In genomic region chr4:88981993-88982392, GRCh38 we compare ENCODE assay signal across 19 cellular contexts.
A peak's percentile ranks its signal among the peaks of the same experiment; 100 is the strongest.
DNase-seq lines count a peak whose midpoint lies in the region; ATAC-seq and TF ChIP-seq lines count a peak whose summit lies in the region.
"Had no signal": no experiment of that assay in that cellular context is flagged by ENCODE, and none has a peak within 500 bp of the region (broad histone marks: within the 10 kb centered on the region; RNA-seq: fewer than 3 reads in every experiment).

No MANE protein-coding gene starts in this region.

- no peak overlapping the region for H3K27ac ChIP-seq in psoas muscle
- H3K27ac ChIP-seq: body of pancreas, KMS-11, right atrium auricular region, stomach had no signal

- CTCF ChIA-PET in activated CD4-positive, alpha-beta T cell treated with anti-CD3 and anti-CD28 coated beads for 36 hours (lab: Charles Lee) = no interaction called here

- no peaks in the 10 kb centered on the region for H3K9me3 Mint-ChIP-seq in activated CD4-positive, alpha-beta T cell treated with anti-CD3 and anti-CD28 coated beads for 36 hours (ENCODE audit: low read depth)
- H3K9me3 Mint-ChIP-seq: activated naive CD4-positive, alpha-beta T cell treated with anti-CD3 and anti-CD28 coated beads, Interleukin-2, amount 50 U/mL, for 72 hours had no signal

- no peak overlapping the region for H3K27ac Mint-ChIP-seq in activated CD4-positive, alpha-beta T cell treated with anti-CD3 and anti-CD28 coated beads for 36 hours
- H3K27ac Mint-ChIP-seq: activated naive CD4-positive, alpha-beta T cell treated with anti-CD3 and anti-CD28 coated beads, Interleukin-2, amount 50 U/mL, for 72 hours; CD4-positive, CD25-positive, alpha-beta regulatory T cell had no signal

- TF ChIP-seq CTCF in psoas muscle (IDR thresholded peaks at IDR 0.05) = no peak

- H3K36me3 Mint-ChIP-seq in activated CD4-positive, alpha-beta T cell treated with anti-CD3 and anti-CD28 coated beads for 36 hours (ENCODE audit: low read depth) = no peaks in the 10 kb centered on the region
- H3K36me3 Mint-ChIP-seq: activated naive CD4-positive, alpha-beta T cell treated with anti-CD3 and anti-CD28 coated beads, Interleukin-2, amount 50 U/mL, for 72 hours; CD4-positive, CD25-positive, alpha-beta regulatory T cell had no signal

- no peak for DNase-seq in NCI-H2227 (lab: John Stamatoyannopoulos, UW; ENCODE audit: unreplicated experiment)
- no peak for DNase-seq in psoas muscle
- no peak for DNase-seq in NCI-H1417 (lab: John Stamatoyannopoulos, UW)
- DNase-seq in activated CD4-positive, alpha-beta T cell treated with anti-CD3 and anti-CD28 coated beads for 36 hours = no peak
- DNase-seq: activated CD4-positive, alpha-beta T cell treated with anti-CD3 and anti-CD28 coated beads for 1 hour; body of pancreas; CD4-positive, CD25-positive, alpha-beta regulatory T cell; DND-41; mesendoderm; NCI-H1105; SHP77 treated with DMSO at 0.1 percent for 48 hours; stomach had no signal

- H3K9me3 ChIP-seq in psoas muscle = no peaks in the 10 kb centered on the region
- H3K9me3 ChIP-seq: body of pancreas, right atrium auricular region, stomach had no signal

- no peaks in the 10 kb centered on the region for H3K36me3 ChIP-seq in psoas muscle (ENCODE audit: insufficient read depth in 1 of 2, low read depth in 1 of 2)
- H3K36me3 ChIP-seq: right atrium auricular region, stomach had no signal

- WGBS in psoas muscle, 3 donors = 61 to 82% (median 77%) methylated on average over 2 of the region's 2 CpGs

- ATAC-seq in GM18508 (IDR thresholded peaks at IDR 0.05; ENCODE audit: insufficient read depth, unreplicated experiment) (peak; percentile 78), GM19438 (IDR thresholded peaks at IDR 0.05; ENCODE audit: low read depth, unreplicated experiment) (peak; percentile 93), HG02759 (IDR thresholded peaks at IDR 0.05; ENCODE audit: unreplicated experiment) (peak; percentile 73), HG03378 (IDR thresholded peaks at IDR 0.05; ENCODE audit: unreplicated experiment) (peak; percentile 85), psoas muscle (no peak)
- ATAC-seq in activated CD4-positive, alpha-beta T cell treated with anti-CD3 and anti-CD28 coated beads for 36 hours = no peak
- ATAC-seq: activated naive CD4-positive, alpha-beta T cell treated with anti-CD3 and anti-CD28 coated beads, Interleukin-2, amount 50 U/mL, for 72 hours; body of pancreas had no signal

- POLR2A ChIA-PET in activated CD4-positive, alpha-beta T cell treated with anti-CD3 and anti-CD28 coated beads for 36 hours (lab: Charles Lee) = no interaction called here

- no peaks in the 10 kb centered on the region for H3K27me3 ChIP-seq in psoas muscle (ENCODE audit: insufficient read depth in 3 of 3, low read length in 2 of 3)
- H3K27me3 ChIP-seq: body of pancreas, right atrium auricular region, stomach had no signal

- H3K4me1 ChIP-seq in psoas muscle = no peaks in the 10 kb centered on the region
- H3K4me1 ChIP-seq: right atrium auricular region had no signal

- no peak overlapping the region for H3K4me3 Mint-ChIP-seq in activated CD4-positive, alpha-beta T cell treated with anti-CD3 and anti-CD28 coated beads for 36 hours
- H3K4me3 Mint-ChIP-seq: CD4-positive, CD25-positive, alpha-beta regulatory T cell had no signal

- H3K27me3 Mint-ChIP-seq in activated CD4-positive, alpha-beta T cell treated with anti-CD3 and anti-CD28 coated beads for 36 hours = no peaks in the 10 kb centered on the region
- H3K27me3 Mint-ChIP-seq: CD4-positive, CD25-positive, alpha-beta regulatory T cell had no signal

- no peak overlapping the region for H3K4me3 ChIP-seq in psoas muscle
- H3K4me3 ChIP-seq: body of pancreas, right atrium auricular region, stomach had no signal

- intact Hi-C loops in psoas muscle (cut with DNase I) = no loop called here
- intact Hi-C loops in activated CD4-positive, alpha-beta T cell treated with anti-CD3 and anti-CD28 coated beads for 36 hours (cut with DNase I, micrococcal nuclease) = no loop called here

- H3K4me1 Mint-ChIP-seq in activated CD4-positive, alpha-beta T cell treated with anti-CD3 and anti-CD28 coated beads for 36 hours = no peaks in the 10 kb centered on the region
- H3K4me1 Mint-ChIP-seq: CD4-positive, CD25-positive, alpha-beta regulatory T cell had no signal

Comparison
In these comparisons a context has a peak if more than half of its experiments do, and no peak if none do; other contexts are left out.
1. ATAC-seq: peak in GM18508 (single experiment), GM19438 (single experiment), HG02759 (single experiment) and HG03378 (single experiment); none in psoas muscle (0 of 4) and activated CD4-positive, alpha-beta T cell treated with anti-CD3 and anti-CD28 coated beads for 36 hours (single experiment).